1 cellular context compared by ENCODE assay signal in genomic region chr20:47912786-47913501, GRCh38.
TF ChIP-seq lines count a peak whose summit lies in the region.
"Not testable (repeated sequence)": the region's sequence is repeated elsewhere in the genome, so short reads cannot be mapped to it uniquely, and the experiment has no call there.

No MANE protein-coding gene starts in this region.

TF ChIP-seq in HepG2, 621 proteins besides CTCF, POLR2A, EP300 and RAD21 (continued from another document and continues in another):
- TF ChIP-seq LCORL, SP1, NR2F6 (IDR thresholded peaks at IDR 0.05): not testable (repeated sequence)
- TF ChIP-seq LCORL (CRISPR knock-in tag; IDR thresholded peaks at IDR 0.05) (peak; percentile 88), RXRB (CRISPR knock-in tag; IDR thresholded peaks at IDR 0.05; ENCODE audit: borderline replicate concordance) (peak; percentile 93), MAFK (conservative IDR thresholded peaks at IDR 0.05 in 1 of 2, IDR thresholded peaks at IDR 0.05 in 1 of 2; ENCODE audit: low read length in 2 of 2) (peak; percentile 58 to 64), MIXL1 (CRISPR knock-in tag; IDR thresholded peaks at IDR 0.05) (peak; percentile 92), NFE2L2 (IDR thresholded peaks at IDR 0.05; ENCODE audit: low read length) (peak; percentile 66; the same call in 1 of the 2 replicates), RBAK (CRISPR knock-in tag; IDR thresholded peaks at IDR 0.05) (0 out of 2 replicates have a peak, but pooled peaks have one; percentile 51), NCOR1 (IDR thresholded peaks at IDR 0.05; ENCODE audit: borderline replicate concordance, low read length) (peak; percentile 74; the same call in 1 of the 2 replicates), ZNF792 (CRISPR knock-in tag; IDR thresholded peaks at IDR 0.05) (peak; percentile 67; the same call in 1 of the 2 replicates), GATAD2A (CRISPR knock-in tag; IDR thresholded peaks at IDR 0.05) (peak; percentile 91), ZNF670 (CRISPR knock-in tag; IDR thresholded peaks at IDR 0.05; ENCODE audit: borderline replicate concordance) (peak; percentile 62; the same call in 1 of the 2 replicates), FOXP1 (IDR thresholded peaks at IDR 0.05) (peak; percentile 77), FOXP1 (CRISPR knock-in tag; IDR thresholded peaks at IDR 0.05) (peak; percentile 93), HMG20A (CRISPR knock-in tag; IDR thresholded peaks at IDR 0.05; ENCODE audit: borderline replicate concordance) (peak; percentile 81; the same call in 1 of the 2 replicates), FOXO1 (CRISPR knock-in tag; IDR thresholded peaks at IDR 0.05) (peak; percentile 97), MEF2D (CRISPR knock-in tag; IDR thresholded peaks at IDR 0.05) (peak; percentile 91), TFDP2 (CRISPR knock-in tag; IDR thresholded peaks at IDR 0.05) (0 out of 2 replicates have a peak, but pooled peaks have one; percentile 39), ERF (CRISPR knock-in tag; IDR thresholded peaks at IDR 0.05) (peak; percentile 74), MED1 (CRISPR knock-in tag; IDR thresholded peaks at IDR 0.05) (peak; percentile 93), EHMT2 (IDR thresholded peaks at IDR 0.05; ENCODE audit: borderline replicate concordance, low read depth, low read length) (0 out of 2 replicates have a peak, but pooled peaks have one; percentile 61), SOX5 (CRISPR knock-in tag; IDR thresholded peaks at IDR 0.05; ENCODE audit: borderline replicate concordance) (peak; percentile 98), SP1 (CRISPR knock-in tag; IDR thresholded peaks at IDR 0.05) (peak; percentile 19; the same call in 1 of the 2 replicates), CBX5 (CRISPR knock-in tag; IDR thresholded peaks at IDR 0.05; ENCODE audit: borderline replicate concordance) (peak; percentile 53; the same call in 1 of the 2 replicates), ZNF501 (CRISPR knock-in tag; IDR thresholded peaks at IDR 0.05) (peak; percentile 87), FOXK1 (CRISPR knock-in tag; IDR thresholded peaks at IDR 0.05; ENCODE audit: borderline replicate concordance, low read depth) (peak; percentile 94), ZNF761 (CRISPR knock-in tag; conservative IDR thresholded peaks at IDR 0.05) (peak; percentile 63; the same call in 1 of the 2 replicates), MAX (IDR thresholded peaks at IDR 0.05) (peak; percentile 48; the same call in 1 of the 2 replicates), ZFY (CRISPR knock-in tag; IDR thresholded peaks at IDR 0.05) (0 out of 2 replicates have a peak, but pooled peaks have one; percentile 27), SAP130 (CRISPR knock-in tag; IDR thresholded peaks at IDR 0.05; ENCODE audit: low read depth) (peak; percentile 97), CBX1 (IDR thresholded peaks at IDR 0.05; ENCODE audit: low read depth) (peak; percentile 75), ZBTB7B (CRISPR knock-in tag; IDR thresholded peaks at IDR 0.05) (peak; percentile 97), KDM3A (CRISPR knock-in tag; IDR thresholded peaks at IDR 0.05; ENCODE audit: low read depth) (0 out of 2 replicates have a peak, but pooled peaks have one; percentile 44), ARID3A (IDR thresholded peaks at IDR 0.05; ENCODE audit: low read depth, low read length) (peak; percentile 37), ZNF17 (CRISPR knock-in tag; IDR thresholded peaks at IDR 0.05) (peak; percentile 48; the same call in 1 of the 2 replicates), ZMYM3 (CRISPR knock-in tag; IDR thresholded peaks at IDR 0.05) (peak; percentile 92), ZNF292 (CRISPR knock-in tag; IDR thresholded peaks at IDR 0.05; ENCODE audit: borderline replicate concordance, low read depth) (peak; percentile 88; the same call in 1 of the 2 replicates), NR2F6 (CRISPR knock-in tag; IDR thresholded peaks at IDR 0.05) (peak; percentile 85), MIER3 (CRISPR knock-in tag; IDR thresholded peaks at IDR 0.05; ENCODE audit: borderline replicate concordance) (peak; percentile 75; the same call in 1 of the 2 replicates), NR2C2 (CRISPR knock-in tag; IDR thresholded peaks at IDR 0.05; ENCODE audit: borderline replicate concordance) (peak; percentile 46; the same call in 1 of the 2 replicates), TBX3 (IDR thresholded peaks at IDR 0.05; ENCODE audit: borderline replicate concordance) (peak; percentile 82; the same call in 1 of the 2 replicates), AKAP8 (CRISPR knock-in tag; IDR thresholded peaks at IDR 0.05) (peak; percentile 48; the same call in 1 of the 2 replicates), JUN (CRISPR knock-in tag; IDR thresholded peaks at IDR 0.05) (peak; percentile 46; the same call in 1 of the 2 replicates), IKZF5 (CRISPR knock-in tag; IDR thresholded peaks at IDR 0.05) (peak; percentile 95), ZSCAN9 (CRISPR knock-in tag; IDR thresholded peaks at IDR 0.05; ENCODE audit: borderline replicate concordance) (peak; percentile 78), TGIF2 (CRISPR knock-in tag; IDR thresholded peaks at IDR 0.05) (peak; percentile 50; the same call in 1 of the 2 replicates), ZNF121 (CRISPR knock-in tag; IDR thresholded peaks at IDR 0.05) (peak; percentile 53; the same call in 1 of the 2 replicates), HOXD1 (CRISPR knock-in tag; IDR thresholded peaks at IDR 0.05) (peak; percentile 44; the same call in 1 of the 2 replicates), CEBPG (CRISPR knock-in tag; IDR thresholded peaks at IDR 0.05) (peak; percentile 79), GZF1 (CRISPR knock-in tag; IDR thresholded peaks at IDR 0.05) (0 out of 2 replicates have a peak, but pooled peaks have one; percentile 8), KDM6A (CRISPR knock-in tag; IDR thresholded peaks at IDR 0.05; ENCODE audit: low read depth) (peak; percentile 67; the same call in 1 of the 2 replicates)
- TF ChIP-seq, protein P1, sequence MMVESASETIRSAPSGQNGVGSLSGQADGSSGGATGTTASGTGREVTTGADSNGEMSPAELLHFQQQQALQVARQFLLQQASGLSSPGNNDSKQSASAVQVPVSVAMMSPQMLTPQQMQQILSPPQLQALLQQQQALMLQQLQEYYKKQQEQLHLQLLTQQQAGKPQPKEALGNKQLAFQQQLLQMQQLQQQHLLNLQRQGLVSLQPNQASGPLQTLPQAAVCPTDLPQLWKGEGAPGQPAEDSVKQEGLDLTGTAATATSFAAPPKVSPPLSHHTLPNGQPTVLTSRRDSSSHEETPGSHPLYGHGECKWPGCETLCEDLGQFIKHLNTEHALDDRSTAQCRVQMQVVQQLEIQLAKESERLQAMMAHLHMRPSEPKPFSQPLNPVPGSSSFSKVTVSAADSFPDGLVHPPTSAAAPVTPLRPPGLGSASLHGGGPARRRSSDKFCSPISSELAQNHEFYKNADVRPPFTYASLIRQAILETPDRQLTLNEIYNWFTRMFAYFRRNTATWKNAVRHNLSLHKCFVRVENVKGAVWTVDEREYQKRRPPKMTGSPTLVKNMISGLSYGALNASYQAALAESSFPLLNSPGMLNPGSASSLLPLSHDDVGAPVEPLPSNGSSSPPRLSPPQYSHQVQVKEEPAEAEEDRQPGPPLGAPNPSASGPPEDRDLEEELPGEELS (CRISPR knock-in tag; IDR thresholded peaks at IDR 0.05), result peak; percentile 86
- TF ChIP-seq, protein P2, sequence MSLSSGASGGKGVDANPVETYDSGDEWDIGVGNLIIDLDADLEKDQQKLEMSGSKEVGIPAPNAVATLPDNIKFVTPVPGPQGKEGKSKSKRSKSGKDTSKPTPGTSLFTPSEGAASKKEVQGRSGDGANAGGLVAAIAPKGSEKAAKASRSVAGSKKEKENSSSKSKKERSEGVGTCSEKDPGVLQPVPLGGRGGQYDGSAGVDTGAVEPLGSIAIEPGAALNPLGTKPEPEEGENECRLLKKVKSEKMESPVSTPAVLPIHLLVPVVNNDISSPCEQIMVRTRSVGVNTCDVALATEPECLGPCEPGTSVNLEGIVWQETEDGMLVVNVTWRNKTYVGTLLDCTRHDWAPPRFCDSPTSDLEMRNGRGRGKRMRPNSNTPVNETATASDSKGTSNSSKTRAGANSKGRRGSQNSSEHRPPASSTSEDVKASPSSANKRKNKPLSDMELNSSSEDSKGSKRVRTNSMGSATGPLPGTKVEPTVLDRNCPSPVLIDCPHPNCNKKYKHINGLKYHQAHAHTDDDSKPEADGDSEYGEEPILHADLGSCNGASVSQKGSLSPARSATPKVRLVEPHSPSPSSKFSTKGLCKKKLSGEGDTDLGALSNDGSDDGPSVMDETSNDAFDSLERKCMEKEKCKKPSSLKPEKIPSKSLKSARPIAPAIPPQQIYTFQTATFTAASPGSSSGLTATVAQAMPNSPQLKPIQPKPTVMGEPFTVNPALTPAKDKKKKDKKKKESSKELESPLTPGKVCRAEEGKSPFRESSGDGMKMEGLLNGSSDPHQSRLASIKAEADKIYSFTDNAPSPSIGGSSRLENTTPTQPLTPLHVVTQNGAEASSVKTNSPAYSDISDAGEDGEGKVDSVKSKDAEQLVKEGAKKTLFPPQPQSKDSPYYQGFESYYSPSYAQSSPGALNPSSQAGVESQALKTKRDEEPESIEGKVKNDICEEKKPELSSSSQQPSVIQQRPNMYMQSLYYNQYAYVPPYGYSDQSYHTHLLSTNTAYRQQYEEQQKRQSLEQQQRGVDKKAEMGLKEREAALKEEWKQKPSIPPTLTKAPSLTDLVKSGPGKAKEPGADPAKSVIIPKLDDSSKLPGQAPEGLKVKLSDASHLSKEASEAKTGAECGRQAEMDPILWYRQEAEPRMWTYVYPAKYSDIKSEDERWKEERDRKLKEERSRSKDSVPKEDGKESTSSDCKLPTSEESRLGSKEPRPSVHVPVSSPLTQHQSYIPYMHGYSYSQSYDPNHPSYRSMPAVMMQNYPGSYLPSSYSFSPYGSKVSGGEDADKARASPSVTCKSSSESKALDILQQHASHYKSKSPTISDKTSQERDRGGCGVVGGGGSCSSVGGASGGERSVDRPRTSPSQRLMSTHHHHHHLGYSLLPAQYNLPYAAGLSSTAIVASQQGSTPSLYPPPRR (CRISPR knock-in tag; IDR thresholded peaks at IDR 0.05; ENCODE audit: borderline replicate concordance), result peak; percentile 83
- TF ChIP-seq, protein P3, sequence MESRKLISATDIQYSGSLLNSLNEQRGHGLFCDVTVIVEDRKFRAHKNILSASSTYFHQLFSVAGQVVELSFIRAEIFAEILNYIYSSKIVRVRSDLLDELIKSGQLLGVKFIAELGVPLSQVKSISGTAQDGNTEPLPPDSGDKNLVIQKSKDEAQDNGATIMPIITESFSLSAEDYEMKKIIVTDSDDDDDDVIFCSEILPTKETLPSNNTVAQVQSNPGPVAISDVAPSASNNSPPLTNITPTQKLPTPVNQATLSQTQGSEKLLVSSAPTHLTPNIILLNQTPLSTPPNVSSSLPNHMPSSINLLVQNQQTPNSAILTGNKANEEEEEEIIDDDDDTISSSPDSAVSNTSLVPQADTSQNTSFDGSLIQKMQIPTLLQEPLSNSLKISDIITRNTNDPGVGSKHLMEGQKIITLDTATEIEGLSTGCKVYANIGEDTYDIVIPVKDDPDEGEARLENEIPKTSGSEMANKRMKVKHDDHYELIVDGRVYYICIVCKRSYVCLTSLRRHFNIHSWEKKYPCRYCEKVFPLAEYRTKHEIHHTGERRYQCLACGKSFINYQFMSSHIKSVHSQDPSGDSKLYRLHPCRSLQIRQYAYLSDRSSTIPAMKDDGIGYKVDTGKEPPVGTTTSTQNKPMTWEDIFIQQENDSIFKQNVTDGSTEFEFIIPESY (CRISPR knock-in tag; IDR thresholded peaks at IDR 0.05), result peak; percentile 37; the same call in 1 of the 2 replicates
- TF ChIP-seq, protein P4, sequence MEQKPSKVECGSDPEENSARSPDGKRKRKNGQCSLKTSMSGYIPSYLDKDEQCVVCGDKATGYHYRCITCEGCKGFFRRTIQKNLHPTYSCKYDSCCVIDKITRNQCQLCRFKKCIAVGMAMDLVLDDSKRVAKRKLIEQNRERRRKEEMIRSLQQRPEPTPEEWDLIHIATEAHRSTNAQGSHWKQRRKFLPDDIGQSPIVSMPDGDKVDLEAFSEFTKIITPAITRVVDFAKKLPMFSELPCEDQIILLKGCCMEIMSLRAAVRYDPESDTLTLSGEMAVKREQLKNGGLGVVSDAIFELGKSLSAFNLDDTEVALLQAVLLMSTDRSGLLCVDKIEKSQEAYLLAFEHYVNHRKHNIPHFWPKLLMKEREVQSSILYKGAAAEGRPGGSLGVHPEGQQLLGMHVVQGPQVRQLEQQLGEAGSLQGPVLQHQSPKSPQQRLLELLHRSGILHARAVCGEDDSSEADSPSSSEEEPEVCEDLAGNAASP (CRISPR knock-in tag; IDR thresholded peaks at IDR 0.05; ENCODE audit: borderline replicate concordance), result peak; percentile 70; the same call in 1 of the 2 replicates
